Comparison of ENCODE assay signal across 31 cellular contexts in the genomic region with DNA sequence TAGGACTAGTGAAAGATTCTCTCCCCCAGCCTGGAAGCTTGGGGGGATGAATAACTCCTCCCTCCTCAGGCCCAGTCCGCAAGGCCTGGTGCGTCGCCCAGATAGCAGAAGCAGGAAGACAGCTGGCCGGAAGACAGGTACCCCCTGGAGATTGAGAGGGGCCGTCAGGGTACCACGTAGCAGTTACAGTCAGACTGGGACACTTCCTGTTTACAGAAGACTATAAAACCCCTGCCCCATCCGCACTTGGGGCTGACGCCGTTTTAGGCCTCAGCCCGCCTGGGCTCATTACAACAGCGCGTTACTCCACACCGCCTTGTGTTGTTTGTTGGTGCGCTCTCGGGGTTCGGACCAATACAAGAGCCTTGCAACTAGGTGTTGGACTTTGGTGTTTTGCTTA. TPM values are rescaled to one million over a fixed set of nuclear protein-coding genes. Genes with fewer than 3 reads are reported as not detected.
A peak's percentile ranks its signal among the peaks of the same experiment; 100 is the strongest.
DNase-seq lines count a peak whose midpoint lies in the region; ATAC-seq, FAIRE-seq and TF ChIP-seq lines count a peak whose summit lies in the region.
"Had no signal": no experiment of that assay in that cellular context is flagged by ENCODE, and none has a peak within 500 bp of the region (broad histone marks: within the 10 kb centered on the region; RNA-seq: fewer than 3 reads in every experiment).

No MANE protein-coding gene starts in this region.

- no peaks in the 10 kb centered on the region for H3K9me3 Mint-ChIP-seq in astrocyte (ENCODE audit: unreplicated experiment)
- H3K9me3 Mint-ChIP-seq in naive thymus-derived CD4-positive, alpha-beta T cell: peaks cover 0 to 4% (median 0%) of the 10 kb centered on the region in 11 donors
- H3K9me3 Mint-ChIP-seq: activated naive CD8-positive, alpha-beta T cell treated with anti-CD3 and anti-CD28 coated beads for 36 hours; T-helper 2 cell treated with Interferon-gamma antibody and Interleukin-4, amounts not matched to agents 5 μg/mL and 100 μg/mL, for 36 hours had no signal

- H3K9ac ChIP-seq in astrocyte (ENCODE audit: low read length) (no peak overlapping the region), iPS-15b (ENCODE audit: low read depth, low read length) (no peak overlapping the region)
- H3K9ac ChIP-seq: KMS-11 had no signal

- H2AFZ ChIP-seq in astrocyte (ENCODE audit: low read depth, low read length): no peak overlapping the region
- H2AFZ ChIP-seq: PC-9 had no signal

- H3K9me3 ChIP-seq in astrocyte (ENCODE audit: insufficient read depth, low read depth, low read length): no peaks in the 10 kb centered on the region
- H3K9me3 ChIP-seq in iPS-15b (ENCODE audit: control insufficient read depth, insufficient read depth, low read length): no peaks in the 10 kb centered on the region
- H3K9me3 ChIP-seq in gastroesophageal sphincter: no peaks in the 10 kb centered on the region
- H3K9me3 ChIP-seq in naive thymus-derived CD4-positive, alpha-beta T cell (ENCODE audit: control insufficient read depth in 2 of 3, low read length in 3 of 3): no peaks in the 10 kb centered on the region
- H3K9me3 ChIP-seq: ascending aorta, heart right ventricle, sigmoid colon, upper lobe of right lung had no signal

- H3K4me3 ChIP-seq in H7 (ENCODE audit: insufficient read depth, low read depth, low read length) (no peak overlapping the region), astrocyte (ENCODE audit: insufficient read depth, low read depth, low read length) (no peak overlapping the region), iPS-15b (ENCODE audit: low read depth, low read length) (peak overlapping the region; percentile 14), gastroesophageal sphincter (no peak overlapping the region)
- no peak overlapping the region for H3K4me3 ChIP-seq in naive thymus-derived CD4-positive, alpha-beta T cell (ENCODE audit: low read length)
- H3K4me3 ChIP-seq: ascending aorta, heart right ventricle, PC-9, sigmoid colon, upper lobe of right lung had no signal

- CTCF ChIA-PET in naive thymus-derived CD4-positive, alpha-beta T cell (lab: Charles Lee): no interaction called here

- no peaks in the 10 kb centered on the region for H3K27me3 Mint-ChIP-seq in astrocyte (ENCODE audit: low read depth, unreplicated experiment)
- peaks cover 0 to 9% (median 0%) of the 10 kb centered on the region in 5 donors for H3K27me3 Mint-ChIP-seq in naive thymus-derived CD4-positive, alpha-beta T cell
- H3K27me3 Mint-ChIP-seq: activated CD4-positive, alpha-beta T cell treated with anti-CD3 and anti-CD28 coated beads for 36 hours; activated naive CD8-positive, alpha-beta T cell treated with anti-CD3 and anti-CD28 coated beads for 36 hours had no signal

- no peak for TF ChIP-seq EP300 in gastroesophageal sphincter (IDR thresholded peaks at IDR 0.05)

- H3K36me3 ChIP-seq in H7 (replicated peaks; ENCODE audit: control insufficient read depth, insufficient read depth, low read length) (peaks cover 1% of the 10 kb centered on the region; the same call in 1 of the 2 replicates), astrocyte (ENCODE audit: insufficient read depth, low read length) (no peaks in the 10 kb centered on the region), iPS-15b (ENCODE audit: control insufficient read depth, insufficient read depth, low read length) (no peaks in the 10 kb centered on the region), gastroesophageal sphincter (no peaks in the 10 kb centered on the region)
- H3K36me3 ChIP-seq in naive thymus-derived CD4-positive, alpha-beta T cell (ENCODE audit: control insufficient read depth in 2 of 3, insufficient read depth in 3 of 3, low read length in 3 of 3): no peaks in the 10 kb centered on the region
- H3K36me3 ChIP-seq: ascending aorta, heart right ventricle, sigmoid colon, upper lobe of right lung had no signal

- FAIRE-seq in astrocyte (lab: Jason Lieb, UNC): no peak

- peaks cover 13% of the 10 kb centered on the region for H3K4me1 Mint-ChIP-seq in astrocyte (ENCODE audit: low read depth, unreplicated experiment)
- H3K4me1 Mint-ChIP-seq in naive thymus-derived CD4-positive, alpha-beta T cell: peaks cover 0 to 5% (median 0%) of the 10 kb centered on the region in 7 donors
- H3K4me1 Mint-ChIP-seq: activated CD4-positive, alpha-beta T cell treated with anti-CD3 and anti-CD28 coated beads for 36 hours; activated naive CD8-positive, alpha-beta T cell treated with anti-CD3 and anti-CD28 coated beads for 36 hours; CD4-positive, alpha-beta memory T cell; immature natural killer cell; stimulated activated effector memory CD8-positive, alpha-beta T cell treated with anti-CD3 and anti-CD28 coated beads, Interleukin-12 subunit alpha, Interleukin-12 subunit beta, amount 100 ng/mL, for 72 hours had no signal

- H3K4me3 Mint-ChIP-seq in astrocyte (ENCODE audit: unreplicated experiment): no peak overlapping the region
- H3K4me3 Mint-ChIP-seq in naive thymus-derived CD4-positive, alpha-beta T cell: no peak overlapping the region
- H3K4me3 Mint-ChIP-seq: activated CD4-positive, alpha-beta T cell treated with anti-CD3 and anti-CD28 coated beads for 36 hours; activated CD8-positive, alpha-beta T cell treated with anti-CD3 and anti-CD28 coated beads, Interleukin-2, amount 10 ng/mL, durations not matched to agents 7 days and 5 days; activated naive CD8-positive, alpha-beta T cell treated with anti-CD3 and anti-CD28 coated beads for 36 hours; CD4-positive, alpha-beta memory T cell; immature natural killer cell; stimulated activated effector memory CD8-positive, alpha-beta T cell treated with anti-CD3 and anti-CD28 coated beads, Interleukin-12 subunit alpha, Interleukin-12 subunit beta, amount 100 ng/mL, for 72 hours; T-helper 2 cell treated with Interferon-gamma antibody and Interleukin-4, amounts not matched to agents 5 μg/mL and 100 μg/mL, for 36 hours had no signal

- intact Hi-C loops in naive thymus-derived CD4-positive, alpha-beta T cell (cut with micrococcal nuclease): loop anchor here in 1 of 2 donors (5.0 kb wide), 1 partner anchor 422 kb away; no protein-coding TSS in a partner anchor

- H3K36me3 Mint-ChIP-seq in astrocyte (ENCODE audit: low read depth, unreplicated experiment): no peaks in the 10 kb centered on the region
- H3K36me3 Mint-ChIP-seq in naive thymus-derived CD4-positive, alpha-beta T cell: no peaks in the 10 kb centered on the region
- H3K36me3 Mint-ChIP-seq: activated naive CD8-positive, alpha-beta T cell treated with anti-CD3 and anti-CD28 coated beads for 36 hours; CD4-positive, alpha-beta memory T cell; immature natural killer cell; stimulated activated effector memory CD8-positive, alpha-beta T cell treated with anti-CD3 and anti-CD28 coated beads, Interleukin-12 subunit alpha, Interleukin-12 subunit beta, amount 100 ng/mL, for 72 hours had no signal

- H3K4me1 ChIP-seq in astrocyte (ENCODE audit: insufficient read depth, low read length): no peaks in the 10 kb centered on the region
- peaks cover 62% of the 10 kb centered on the region for H3K4me1 ChIP-seq in iPS-15b (ENCODE audit: control insufficient read depth, insufficient read depth, low read length)
- H3K4me1 ChIP-seq in gastroesophageal sphincter: peaks cover 0 to 15% (median 0%) of the 10 kb centered on the region in 3 donors
- no peaks in the 10 kb centered on the region for H3K4me1 ChIP-seq in naive thymus-derived CD4-positive, alpha-beta T cell (ENCODE audit: control insufficient read depth in 2 of 2, insufficient read depth in 2 of 2, low read length in 2 of 2)
- H3K4me1 ChIP-seq: ascending aorta had no signal

- ATAC-seq in gastroesophageal sphincter: no peak
- ATAC-seq in naive thymus-derived CD4-positive, alpha-beta T cell: no peak
- ATAC-seq: activated CD4-positive, alpha-beta T cell treated with anti-CD3 and anti-CD28 coated beads for 36 hours; activated CD8-positive, alpha-beta T cell treated with anti-CD3 and anti-CD28 coated beads, Interleukin-2, amount 10 ng/mL, durations not matched to agents 7 days and 5 days; heart right ventricle; stimulated activated effector memory CD8-positive, alpha-beta T cell treated with anti-CD3 and anti-CD28 coated beads, Interleukin-12 subunit alpha, Interleukin-12 subunit beta, amount 100 ng/mL, for 72 hours; upper lobe of right lung had no signal

- peak overlapping the region; percentile 48 for H3K27ac Mint-ChIP-seq in astrocyte (ENCODE audit: unreplicated experiment)
- no peak overlapping the region for H3K27ac Mint-ChIP-seq in naive thymus-derived CD4-positive, alpha-beta T cell
- H3K27ac Mint-ChIP-seq: activated CD4-positive, alpha-beta T cell treated with anti-CD3 and anti-CD28 coated beads for 36 hours; activated CD8-positive, alpha-beta T cell treated with anti-CD3 and anti-CD28 coated beads, Interleukin-2, amount 10 ng/mL, durations not matched to agents 7 days and 5 days; activated naive CD8-positive, alpha-beta T cell treated with anti-CD3 and anti-CD28 coated beads for 36 hours; CD4-positive, alpha-beta memory T cell; immature natural killer cell; stimulated activated effector memory CD8-positive, alpha-beta T cell treated with anti-CD3 and anti-CD28 coated beads, Interleukin-12 subunit alpha, Interleukin-12 subunit beta, amount 100 ng/mL, for 72 hours; T-helper 2 cell treated with Interferon-gamma antibody and Interleukin-4, amounts not matched to agents 5 μg/mL and 100 μg/mL, for 36 hours had no signal

- no peaks in the 10 kb centered on the region for H3K27me3 ChIP-seq in H7 (ENCODE audit: control insufficient read depth, insufficient read depth, low read length)
- peaks cover 2% of the 10 kb centered on the region for H3K27me3 ChIP-seq in astrocyte (ENCODE audit: insufficient read depth, low read length)
- no peaks in the 10 kb centered on the region for H3K27me3 ChIP-seq in iPS-15b (ENCODE audit: control insufficient read depth, insufficient read depth, low read length)
- H3K27me3 ChIP-seq in gastroesophageal sphincter: no peaks in the 10 kb centered on the region
- no peaks in the 10 kb centered on the region for H3K27me3 ChIP-seq in naive thymus-derived CD4-positive, alpha-beta T cell (ENCODE audit: control insufficient read depth in 2 of 2, insufficient read depth in 2 of 2, low read length in 2 of 2)
- H3K27me3 ChIP-seq: ascending aorta, heart right ventricle, sigmoid colon, upper lobe of right lung had no signal

- no peak overlapping the region for H3K27ac ChIP-seq in astrocyte (ENCODE audit: low read depth, low read length)
- no peak overlapping the region for H3K27ac ChIP-seq in gastroesophageal sphincter
- H3K27ac ChIP-seq in naive thymus-derived CD4-positive, alpha-beta T cell (ENCODE audit: low read depth, low read length): no peak overlapping the region
- H3K27ac ChIP-seq: ascending aorta, epithelial cell of prostate, heart right ventricle, KMS-11, PC-9, sigmoid colon, upper lobe of right lung had no signal

- 76 to 89% methylated on average over 13 to 14 of the region's 16 CpGs for WGBS in gastroesophageal sphincter (ENCODE audit: low coverage in 1 of 2), 2 donors

- H4K20me1 ChIP-seq in astrocyte (ENCODE audit: insufficient read depth, low read length): no peaks in the 10 kb centered on the region

- POLR2A ChIA-PET in naive thymus-derived CD4-positive, alpha-beta T cell (lab: Charles Lee): no interaction called here

- no peak for TF ChIP-seq POLR2A in gastroesophageal sphincter (IDR thresholded peaks at IDR 0.05)

- no peak overlapping the region for H3K4me2 ChIP-seq in astrocyte (ENCODE audit: low read length)
- H3K4me2 ChIP-seq: KMS-11, PC-9 had no signal

- DNase-seq in H7: peak; percentile 41
- no peak for DNase-seq in astrocyte (ENCODE audit: low read depth)
- DNase-seq in DMS79 treated with DMSO at 0.1 percent for 48 hours (lab: John Stamatoyannopoulos, UW): no peak
- no peak for DNase-seq in NCI-H1048 (lab: John Stamatoyannopoulos, UW)
- no peak for DNase-seq in naive thymus-derived CD4-positive, alpha-beta T cell
- DNase-seq: activated CD4-positive, alpha-beta T cell treated with anti-CD3 and anti-CD28 coated beads for 36 hours; activated CD8-positive, alpha-beta T cell treated with anti-CD3 and anti-CD28 coated beads, Interleukin-2, amount 10 ng/mL, durations not matched to agents 7 days and 5 days; activated naive CD8-positive, alpha-beta T cell treated with anti-CD3 and anti-CD28 coated beads for 36 hours; activated T-cell treated with anti-CD3 and anti-CD28 coated beads for 4 hours; CD4-positive, alpha-beta memory T cell; cerebellar nuclear complex; DMS 273 treated with DMSO at 0.1 percent for 48 hours; GDM1; HCEC 1CT; heart right ventricle; immature natural killer cell; NCI-H146; NCI-H446 treated with DMSO at 0.1 percent for 48 hours; NK-92 treated with Interleukin-12 subunit alpha and Interleukin-12 subunit beta, amount 100 ng/mL, for 24 hours; PC-9; Right ventricle myocardium superior; sigmoid colon; stimulated activated CD4-positive, alpha-beta T cell treated with anti-CD3 and anti-CD28 coated beads, Interleukin-4, amount 100 ng/mL, for 24 hours; upper lobe of right lung had no signal

- H3K79me2 ChIP-seq in astrocyte (ENCODE audit: insufficient read depth, low read length): no peaks in the 10 kb centered on the region

- no peak for TF ChIP-seq CTCF in astrocyte (IDR thresholded peaks at IDR 0.05; ENCODE audit: insufficient read depth, low read depth, low read length)
- no peak for TF ChIP-seq CTCF in gastroesophageal sphincter (IDR thresholded peaks at IDR 0.05)

RNA-seq across cellular contexts. Expression of a gene that starts 15.4 kb away (rescaled TPM):
- total RNA-seq in H7 (2014; rRNA removed; shearing (Covaris generic)): 207 and 294 TPM in 2 replicates
- total RNA-seq in astrocyte: 21.3 and 34.2 TPM in 2 replicates
- total RNA-seq in gastroesophageal sphincter: 10 to 100 TPM; 10.9 to 19.8 (median 17.8) TPM
- not detected for total RNA-seq in naive thymus-derived CD4-positive, alpha-beta T cell
- 1 to 10 TPM in 1 of 2 donors, under 1 TPM in 1; 0.87 to 1.5 TPM for polyA plus RNA-seq in naive thymus-derived CD4-positive, alpha-beta T cell
- total RNA-seq: activated CD4-positive, alpha-beta T cell treated with anti-CD3 and anti-CD28 coated beads for 36 hours; activated CD8-positive, alpha-beta T cell treated with anti-CD3 and anti-CD28 coated beads, Interleukin-2, amount 10 ng/mL, durations not matched to agents 7 days and 5 days; activated naive CD8-positive, alpha-beta T cell treated with anti-CD3 and anti-CD28 coated beads for 36 hours; CD4-positive, alpha-beta memory T cell; PC-9 had no signal

Comparison
In these comparisons a context has a peak if more than half of its experiments do, and no peak if none do; other contexts are left out.
1. RNA of a gene that starts 15.4 kb away (total RNA-seq): 207 to 294 TPM in H7, 21.3 to 34.2 TPM in astrocyte and 10.9 to 19.8 TPM in gastroesophageal sphincter; not detected in naive thymus-derived CD4-positive, alpha-beta T cell; every median in the first group is over 10 times any median in the second.